Comparison of ENCODE assay signal across 9 cellular contexts in genomic region chr17:43018008-43018853, GRCh38. TPM values are rescaled to one million over a fixed set of nuclear protein-coding genes. Genes with fewer than 3 reads are reported as not detected.
DNase-seq lines count a peak whose midpoint lies in the region; TF ChIP-seq lines count a peak whose summit lies in the region.
"Had no signal": no experiment of that assay in that cellular context is flagged by ENCODE, and none has a peak within 500 bp of the region (broad histone marks: within the 10 kb centered on the region; RNA-seq: fewer than 3 reads in every experiment).

No MANE protein-coding gene starts in this region.

- 53 to 63% methylated on average over 12 to 17 of the region's 19 CpGs for WGBS in esophagus squamous epithelium, 2 donors

- no peak overlapping the region for H3K4me3 Mint-ChIP-seq in activated naive CD4-positive, alpha-beta T cell treated with anti-CD3 and anti-CD28 coated beads, Interleukin-2, amount 10 ng/mL, durations not matched to agents 7 days and 5 days

- no peak for TF ChIP-seq POLR2A in esophagus squamous epithelium (IDR thresholded peaks at IDR 0.05)

- H3K36me3 Mint-ChIP-seq in activated naive CD4-positive, alpha-beta T cell treated with anti-CD3 and anti-CD28 coated beads, Interleukin-2, amount 10 ng/mL, durations not matched to agents 7 days and 5 days = peaks cover 14% of the 10 kb centered on the region

- CTCF ChIA-PET in activated naive CD4-positive, alpha-beta T cell treated with anti-CD3 and anti-CD28 coated beads, Interleukin-2, amount 10 ng/mL, durations not matched to agents 7 days and 5 days (lab: Charles Lee) = interaction anchor here (0.7 to 1.0 kb wide), 2 partner anchors 20 to 292 kb away, joined by 3 read pairs; partner anchors contain the start of gene RPL27
- CTCF ChIA-PET in RWPE1 (lab: Yijun Ruan, JAX) = no interaction called here

- H3K4me3 ChIP-seq in esophagus squamous epithelium (no peak overlapping the region), subcutaneous abdominal adipose tissue (ENCODE audit: low read depth in 1 of 5, low read length in 5 of 5) (no peak overlapping the region)

- H3K27me3 Mint-ChIP-seq in activated naive CD4-positive, alpha-beta T cell treated with anti-CD3 and anti-CD28 coated beads, Interleukin-2, amount 10 ng/mL, durations not matched to agents 7 days and 5 days = peaks cover 30% of the 10 kb centered on the region

- H3K9me3 ChIP-seq in esophagus squamous epithelium (no peaks in the 10 kb centered on the region), subcutaneous abdominal adipose tissue (ENCODE audit: control insufficient read depth in 5 of 5, low read length in 5 of 5) (no peaks in the 10 kb centered on the region)

- H3K27ac ChIP-seq in RWPE1 (peak overlapping the region; percentile 52), esophagus squamous epithelium (peak overlapping the region in 3 of 4 donors; percentile 38 to 92 (median 90)), subcutaneous abdominal adipose tissue (ENCODE audit: low read depth, low read length) (peak overlapping the region; percentile 89)

- TF ChIP-seq CTCF in RWPE1 (conservative IDR thresholded peaks at IDR 0.05; ENCODE audit: low read depth) (no peak), esophagus squamous epithelium (IDR thresholded peaks at IDR 0.05) (no peak)

- H3K4me1 Mint-ChIP-seq in activated naive CD4-positive, alpha-beta T cell treated with anti-CD3 and anti-CD28 coated beads, Interleukin-2, amount 10 ng/mL, durations not matched to agents 7 days and 5 days = peaks cover 29% of the 10 kb centered on the region

- no peak overlapping the region for H3K27ac Mint-ChIP-seq in activated naive CD4-positive, alpha-beta T cell treated with anti-CD3 and anti-CD28 coated beads, Interleukin-2, amount 10 ng/mL, durations not matched to agents 7 days and 5 days

- peak; percentile 51 for DNase-seq in activated naive CD4-positive, alpha-beta T cell treated with anti-CD3 and anti-CD28 coated beads, Interleukin-2, amount 10 ng/mL, durations not matched to agents 7 days and 5 days
- no peak for DNase-seq in activated naive CD4-positive, alpha-beta T cell treated with anti-CD3 and anti-CD28 coated beads, Interleukin-2, amount 50 U/mL, for 16 hours
- DNase-seq in RWPE1 (ENCODE audit: low spot score) (no peak), esophagus squamous epithelium (lab: John Stamatoyannopoulos, UW) (no peak)
- no peak for DNase-seq in effector CD8-positive, alpha-beta T cell (lab: John Stamatoyannopoulos, UW)
- DNase-seq in stimulated activated CD4-positive, alpha-beta T cell treated with anti-CD3 and anti-CD28 coated beads, Interleukin-2, amount 100 ng/mL, for 24 hours = no peak
- no peak for DNase-seq in activated CD4-positive, alpha-beta T cell treated with anti-CD3 and anti-CD28 coated beads for 48 hours

- no peaks in the 10 kb centered on the region for H3K27me3 ChIP-seq in esophagus squamous epithelium
- H3K27me3 ChIP-seq in subcutaneous abdominal adipose tissue (ENCODE audit: control insufficient read depth in 5 of 5, insufficient read depth in 4 of 5, low read length in 5 of 5) = no peaks in the 10 kb centered on the region

- POLR2A ChIA-PET in RWPE1 (lab: Yijun Ruan, JAX; ENCODE audit: low non-redundant PET) = no interaction called here

- peak overlapping the region in 1 of 5 donors; percentile 26 for H3K9ac ChIP-seq in subcutaneous abdominal adipose tissue (ENCODE audit: low read length in 5 of 5)

- no peaks in the 10 kb centered on the region for H3K9me3 Mint-ChIP-seq in activated naive CD4-positive, alpha-beta T cell treated with anti-CD3 and anti-CD28 coated beads, Interleukin-2, amount 10 ng/mL, durations not matched to agents 7 days and 5 days
- H3K9me3 Mint-ChIP-seq: activated naive CD4-positive, alpha-beta T cell treated with anti-CD3 and anti-CD28 coated beads, Interleukin-2, amount 50 U/mL, for 72 hours had no signal

- H3K4me1 ChIP-seq in esophagus squamous epithelium (peaks cover 18 to 80% (median 50%) of the 10 kb centered on the region in 3 donors), subcutaneous abdominal adipose tissue (ENCODE audit: control insufficient read depth in 5 of 5, insufficient read depth in 5 of 5, low read length in 5 of 5) (peaks cover 25 to 81% (median 69%) of the 10 kb centered on the region in 5 donors)

- H3K36me3 ChIP-seq in esophagus squamous epithelium (peaks cover 7 to 52% (median 14%) of the 10 kb centered on the region in 3 donors), subcutaneous abdominal adipose tissue (ENCODE audit: control insufficient read depth in 5 of 5, insufficient read depth in 5 of 5, low read length in 5 of 5) (peaks cover 0 to 54% (median 44%) of the 10 kb centered on the region in 5 donors)

- intact Hi-C loops in esophagus squamous epithelium (cut with DNase I) = no loop called here

RNA-seq across cellular contexts. Expression of gene VAT1, which starts 4.0 kb away (rescaled TPM):
- 100 to 1,000 TPM in 3 of 4 donors, 10 to 100 TPM in 1; 50.5 to 154 (median 110) TPM for total RNA-seq in esophagus squamous epithelium

RNA-seq across cellular contexts. Expression of gene RND2, which starts 6.8 kb away (rescaled TPM):
- total RNA-seq in esophagus squamous epithelium = under 1 TPM in 3 of 4 donors, not detected in 1; 0.30 to 0.76 (median 0.53) TPM
- total RNA-seq: activated naive CD4-positive, alpha-beta T cell treated with anti-CD3 and anti-CD28 coated beads, Interleukin-2, amount 50 U/mL, for 72 hours had no signal

RNA-seq across cellular contexts. Expression of gene IFI35, which starts 11.6 kb away (rescaled TPM):
- total RNA-seq in esophagus squamous epithelium = 10 to 100 TPM in 3 of 4 donors, 1 to 10 TPM in 1; 5.9 to 24.4 (median 13.6) TPM

RNA-seq across cellular contexts. Expression of gene RPL27, which starts 20.0 kb away (rescaled TPM):
- 1,000 to 10,000 TPM in 3 of 4 donors, 100 to 1,000 TPM in 1; 775 to 1,810 (median 1,289) TPM for total RNA-seq in esophagus squamous epithelium

RNA-seq across cellular contexts. Expression of gene RUNDC1, which starts 37.9 kb away (rescaled TPM):
- 1 to 10 TPM; 7.4 to 9.8 (median 8.5) TPM for total RNA-seq in esophagus squamous epithelium
